In genomic region chr2:162073776-162074578, GRCh38 we compare ENCODE assay signal across 8 cellular contexts. TPM values are rescaled to one million over a fixed set of nuclear protein-coding genes. Genes with fewer than 3 reads are reported as not detected.
DNase-seq lines count a peak whose midpoint lies in the region; ATAC-seq and TF ChIP-seq lines count a peak whose summit lies in the region.

Gene DPP4, minus strand, starts transcription at chr2:162074215. Its CDS starts 234 bp downstream, at chr2:162073981.

- no peaks in the 10 kb centered on the region for H3K79me2 ChIP-seq in neural progenitor cell (ENCODE audit: low read depth)

- H3K4me3 ChIP-seq in GM12875 (ENCODE audit: low read depth, low read length) (no peak within 1 kb of the TSS), esophagus squamous epithelium (peak within 1 kb of the TSS; percentile 37 to 75 (median 50)), neural progenitor cell (peak within 1 kb of the TSS; percentile 51), transverse colon (peak within 1 kb of the TSS; percentile 17 to 67 (median 56))

- no peak for TF ChIP-seq POLR2A in esophagus squamous epithelium (IDR thresholded peaks at IDR 0.05)
- TF ChIP-seq POLR2A in transverse colon (IDR thresholded peaks at IDR 0.05), result no peak

- H3K4me1 Mint-ChIP-seq in neural progenitor cell, result peaks cover 21% of the 10 kb centered on the region

- CTCF ChIA-PET in activated CD8-positive, alpha-beta memory T cell treated with anti-CD3 and anti-CD28 coated beads for 36 hours (lab: Charles Lee), result interaction anchor here (1.0 kb wide), 2 partner anchors 66 to 100 kb away, joined by 3 read pairs; no protein-coding TSS in a partner anchor

- H3K4me1 ChIP-seq in esophagus squamous epithelium, result peaks cover 0 to 32% (median 4%) of the 10 kb centered on the region in 3 donors
- peaks cover 16% of the 10 kb centered on the region for H3K4me1 ChIP-seq in neural progenitor cell
- H3K4me1 ChIP-seq in transverse colon, result peaks cover 4 to 33% (median 12%) of the 10 kb centered on the region in 4 donors

- H3K27ac ChIP-seq in esophagus squamous epithelium (peak within 1 kb of the TSS; percentile 8 to 50 (median 44)), neural progenitor cell (no peak within 1 kb of the TSS), transverse colon (peak within 1 kb of the TSS; percentile 44 to 61 (median 60))

- peaks cover 7% of the 10 kb centered on the region for H3K9me3 Mint-ChIP-seq in neural progenitor cell

- 0 out of 2 replicates have a peak, but pooled peaks have one; percentile 13 for TF ChIP-seq CTCF in GM12875 (IDR thresholded peaks at IDR 0.05; ENCODE audit: borderline replicate concordance, insufficient read depth, low read depth, low read length)
- no peak for TF ChIP-seq CTCF in esophagus squamous epithelium (IDR thresholded peaks at IDR 0.05)
- TF ChIP-seq CTCF in neural progenitor cell (IDR thresholded peaks at IDR 0.05), result peak; percentile 12
- no peak for TF ChIP-seq CTCF in transverse colon (IDR thresholded peaks at IDR 0.05)

- peaks cover 8% of the 10 kb centered on the region for H3F3A ChIP-seq in neural progenitor cell (ENCODE audit: low read depth)

- H3K9me3 ChIP-seq in esophagus squamous epithelium, result peaks cover 0 to 12% (median 4%) of the 10 kb centered on the region in 3 donors
- H3K9me3 ChIP-seq in neural progenitor cell (ENCODE audit: low read depth), result no peaks in the 10 kb centered on the region
- H3K9me3 ChIP-seq in transverse colon, result no peaks in the 10 kb centered on the region

- no peak within 1 kb of the TSS for H3K27ac Mint-ChIP-seq in neural progenitor cell

- ATAC-seq in GM21737 (IDR thresholded peaks at IDR 0.05; ENCODE audit: unreplicated experiment), result peak; percentile 95

- no peak for TF ChIP-seq EP300 in transverse colon (IDR thresholded peaks at IDR 0.05; ENCODE audit: low read depth)

- H3K27me3 ChIP-seq in esophagus squamous epithelium, result peaks cover 0 to 41% (median 3%) of the 10 kb centered on the region in 4 donors
- peaks cover 53% of the 10 kb centered on the region for H3K27me3 ChIP-seq in neural progenitor cell
- H3K27me3 ChIP-seq in transverse colon, result no peaks in the 10 kb centered on the region

- H2AFZ ChIP-seq in neural progenitor cell (replicated peaks), result peak within 1 kb of the TSS; percentile 67

- in situ Hi-C loops in transverse colon (cut with MboI; ENCODE audit: low pct_ligation_motif_present in 1 of 4, low pct_unique_long_range_greater_than_20kb in 1 of 4, low sequenced_read_pairs in 3 of 4), result no loop called here

- H3K4me3 Mint-ChIP-seq in neural progenitor cell, result peak within 1 kb of the TSS; percentile 87

- H3K27me3 Mint-ChIP-seq in neural progenitor cell (ENCODE audit: insufficient read depth, low read depth), result peaks cover 17% of the 10 kb centered on the region

- H3K36me3 Mint-ChIP-seq in neural progenitor cell, result peaks cover 2% of the 10 kb centered on the region

- intact Hi-C loops in esophagus squamous epithelium (cut with DNase I), result no loop called here
- intact Hi-C loops in transverse colon (cut with DNase I; ENCODE audit: low total_unique reads), result loop anchor here (10.0 kb wide), 1 partner anchor 49 kb away; no protein-coding TSS in a partner anchor

- no peaks in the 10 kb centered on the region for H4K20me1 ChIP-seq in neural progenitor cell (ENCODE audit: low read depth)

- DNase-seq in Kasumi-1 (lab: John Stamatoyannopoulos, UW) (peak; percentile 43 to 51), esophagus squamous epithelium (lab: John Stamatoyannopoulos, UW) (no peak), neural progenitor cell (ENCODE audit: low spot score) (peak; percentile 70), transverse colon (peak; percentile 77), NCI-H446 treated with DMSO at 0.1 percent for 48 hours (lab: John Stamatoyannopoulos, UW) (no peak)

- H3K4me2 ChIP-seq in neural progenitor cell, result peak within 1 kb of the TSS; percentile 95

- no peaks in the 10 kb centered on the region for H3K36me3 ChIP-seq in esophagus squamous epithelium
- no peaks in the 10 kb centered on the region for H3K36me3 ChIP-seq in neural progenitor cell
- H3K36me3 ChIP-seq in transverse colon, result no peaks in the 10 kb centered on the region

- 7 to 20% methylated on average over 3 to 6 of the region's 76 CpGs for whole genome bisulfite sequencing in esophagus squamous epithelium, 2 donors
- WGBS in transverse colon (ENCODE audit: low coverage in 1 of 2), 2 donors, result 1% methylated on average over 32 of the region's 76 CpGs; no CpG with 5 or more reads in 1 of the 2 donors

- POLR2A ChIA-PET in activated CD8-positive, alpha-beta memory T cell treated with anti-CD3 and anti-CD28 coated beads for 36 hours (lab: Charles Lee), result interaction anchor here (0.6 to 1.6 kb wide), 3 partner anchors 15 to 61 kb away, joined by 3 to 4 read pairs (median 3); no protein-coding TSS in a partner anchor

- H3K9ac ChIP-seq in neural progenitor cell, result no peak within 1 kb of the TSS

RNA-seq across cellular contexts. Expression of gene DPP4, which starts in this region (rescaled TPM):
- total RNA-seq in activated CD8-positive, alpha-beta memory T cell treated with anti-CD3 and anti-CD28 coated beads for 36 hours, result 10 to 100 TPM; 24.3 to 25.2 TPM
- total RNA-seq in esophagus squamous epithelium (1 to 10 TPM in 2 of 4 donors, under 1 TPM in 1, not detected in 1; 0.97 to 3.1 (median 3.0) TPM), neural progenitor cell (ENCODE audit: low replicate concordance) (0.12 and 0.49 TPM in 2 replicates), transverse colon (10 to 100 TPM in 1 of 4 donors, 1 to 10 TPM in 3; 1.6 to 12.7 (median 7.0) TPM)

Comparison
In these comparisons a context has a peak if more than half of its experiments do, and no peak if none do; other contexts are left out.
1. Peak in DNase-seq, H3K4me3 ChIP-seq and H3K4me2 ChIP-seq in neural progenitor cell; RNA of the gene not detected or under 1 TPM.
2. CTCF ChIP-seq: peak in GM12875 (single experiment) and neural progenitor cell (single experiment); none in esophagus squamous epithelium (0 of 6) and transverse colon (0 of 5).
3. DNase-seq: peak in Kasumi-1 (2 of 2) and transverse colon (single experiment); none in esophagus squamous epithelium (single experiment) and NCI-H446 treated with DMSO at 0.1 percent for 48 hours (single experiment).